Comparison of ENCODE assay signal across 1 cellular context in the genomic region with DNA sequence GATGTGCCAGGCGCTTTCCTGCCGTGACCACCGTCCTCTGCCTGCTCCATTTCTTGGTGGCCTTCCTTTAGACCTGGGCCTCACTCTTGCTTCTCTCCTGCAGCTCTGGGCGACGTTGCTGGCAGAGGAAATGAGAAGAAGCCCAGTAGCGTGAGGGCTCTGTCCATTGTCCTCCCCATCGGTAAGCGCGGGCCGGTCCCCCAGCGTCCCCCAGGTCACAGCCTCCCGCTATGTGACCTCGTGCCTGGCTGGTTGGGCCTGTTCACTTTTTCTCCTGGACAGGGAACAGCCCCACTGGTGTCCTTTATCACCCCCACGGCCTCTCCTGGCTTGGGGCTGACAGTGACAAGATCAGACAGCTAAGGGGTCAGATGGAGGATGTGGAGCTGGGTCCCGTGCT.
TF ChIP-seq lines count a peak whose summit lies in the region.

No MANE protein-coding gene starts in this region.

TF ChIP-seq in IMR-90, 13 proteins besides CTCF, POLR2A, EP300 and RAD21 (continued from another document):
- no peak for TF ChIP-seq NFE2L2 (IDR thresholded peaks at IDR 0.05; ENCODE audit: low read depth, low read length)
- TF ChIP-seq MAFK (IDR thresholded peaks at IDR 0.05; ENCODE audit: low read depth, low read length), result no peak
- TF ChIP-seq RFX5 (IDR thresholded peaks at IDR 0.05; ENCODE audit: low read depth, low read length), result no peak
- TF ChIP-seq BHLHE40 (IDR thresholded peaks at IDR 0.05; ENCODE audit: low read depth, low read length), result no peak
- no peak for TF ChIP-seq ELK1 (IDR thresholded peaks at IDR 0.05; ENCODE audit: borderline replicate concordance, low read depth, low read length)
